ENCODE assay signal across 8 cellular contexts in genomic region chr1:2132222-2133038, GRCh38.
A peak's percentile ranks its signal among the peaks of the same experiment; 100 is the strongest.
DNase-seq lines count a peak whose midpoint lies in the region; FAIRE-seq and TF ChIP-seq lines count a peak whose summit lies in the region.

No MANE protein-coding gene starts in this region.

- no peaks in the 10 kb centered on the region for H3K36me3 ChIP-seq in neutrophil

- intact Hi-C loops in CD14-positive monocyte (cut with micrococcal nuclease) = loop anchor here (2.0 to 10.0 kb wide), 7 partner anchors 40 to 415 kb away; partner anchors contain the start of genes FAAP20 (in 2 of the 2), PEX10 (in 2 of the 2), TMEM52 (in 2 of the 2) and CALML6 (in 1 of the 2)

- H3K27me3 ChIP-seq in HL-60 (ENCODE audit: insufficient read depth, poor library complexity, severe bottlenecking) = no peaks in the 10 kb centered on the region
- peaks cover 7% of the 10 kb centered on the region for H3K27me3 ChIP-seq in neutrophil

- DNase-seq in CD14-positive monocyte (ENCODE audit: low spot score) = no peak
- peak in 1 of 2 experiments; percentile 53 for DNase-seq in HL-60 (ENCODE audit: low read depth in 1 of 2, low spot score in 1 of 2)
- no peak for DNase-seq in activated CD4-positive, alpha-beta memory T cell treated with anti-CD3 and anti-CD28 coated beads, Interleukin-2, amount 10 ng/mL, durations not matched to agents 7 days and 5 days
- peak; percentile 57 for DNase-seq in fibroblast of the aortic adventitia (ENCODE audit: low read depth)
- no peak for DNase-seq in RPMI8226
- DNase-seq in NOMO-1 (lab: John Stamatoyannopoulos, UW; ENCODE audit: unreplicated experiment in 2 of 2) = no peak
- no peak for DNase-seq in GM12892 (ENCODE audit: insufficient read length)

- peak; percentile 68 for TF ChIP-seq CTCF in CD14-positive monocyte (IDR thresholded peaks at IDR 0.05)
- no peak for TF ChIP-seq CTCF in HL-60 (IDR thresholded peaks at IDR 0.05; ENCODE audit: insufficient read depth, low read length)
- peak; percentile 61 for TF ChIP-seq CTCF in fibroblast of the aortic adventitia (IDR thresholded peaks at IDR 0.05; ENCODE audit: insufficient read depth, low read length)
- TF ChIP-seq CTCF in neutrophil (IDR thresholded peaks at IDR 0.05) = no peak

- H3K36me3 Mint-ChIP-seq in CD14-positive monocyte = no peaks in the 10 kb centered on the region
- no peaks in the 10 kb centered on the region for H3K36me3 Mint-ChIP-seq in activated CD4-positive, alpha-beta memory T cell treated with anti-CD3 and anti-CD28 coated beads, Interleukin-2, amount 10 ng/mL, durations not matched to agents 7 days and 5 days (ENCODE audit: low read depth)

- H3K9me3 Mint-ChIP-seq in CD14-positive monocyte = no peaks in the 10 kb centered on the region
- H3K9me3 Mint-ChIP-seq in activated CD4-positive, alpha-beta memory T cell treated with anti-CD3 and anti-CD28 coated beads, Interleukin-2, amount 10 ng/mL, durations not matched to agents 7 days and 5 days = no peaks in the 10 kb centered on the region

- H3K9me3 ChIP-seq in neutrophil = no peaks in the 10 kb centered on the region

- CTCF ChIA-PET in activated CD4-positive, alpha-beta memory T cell treated with anti-CD3 and anti-CD28 coated beads, Interleukin-2, amount 10 ng/mL, durations not matched to agents 7 days and 5 days (lab: Charles Lee) = interaction anchor here (0.8 to 2.0 kb wide), 7 partner anchors 16 to 98 kb away, joined by 4 to 20 read pairs (median 6); partner anchors contain the start of gene FAAP20

- peak overlapping the region; percentile 81 to 88 for H3K4me3 Mint-ChIP-seq in CD14-positive monocyte
- peak overlapping the region; percentile 72 for H3K4me3 Mint-ChIP-seq in activated CD4-positive, alpha-beta memory T cell treated with anti-CD3 and anti-CD28 coated beads, Interleukin-2, amount 10 ng/mL, durations not matched to agents 7 days and 5 days

- H3K4me3 ChIP-seq in HL-60 (replicated peaks; ENCODE audit: insufficient read depth, low read length) (peak overlapping the region; percentile 54), fibroblast of the aortic adventitia (ENCODE audit: low read depth, low read length) (peak overlapping the region; percentile 65), neutrophil (ENCODE audit: low read depth in 1 of 2, low read length in 1 of 2) (peak overlapping the region; percentile 75 to 78)

- TF ChIP-seq POLR2A in GM12892 (IDR thresholded peaks at IDR 0.05; ENCODE audit: low read depth, low read length) = no peak

- no peak for FAIRE-seq in GM12892 (lab: Jason Lieb, UNC)

- POLR2A ChIA-PET in activated CD4-positive, alpha-beta memory T cell treated with anti-CD3 and anti-CD28 coated beads, Interleukin-2, amount 10 ng/mL, durations not matched to agents 7 days and 5 days (lab: Charles Lee) = interaction anchor here (1.5 kb wide), 1 partner anchor 415 kb away, joined by 4 read pairs; no protein-coding TSS in a partner anchor

- H3K27ac Mint-ChIP-seq in CD14-positive monocyte = peak overlapping the region; percentile 93 to 97 (median 95)
- H3K27ac Mint-ChIP-seq in activated CD4-positive, alpha-beta memory T cell treated with anti-CD3 and anti-CD28 coated beads, Interleukin-2, amount 10 ng/mL, durations not matched to agents 7 days and 5 days = no peak overlapping the region

- peaks cover 15% of the 10 kb centered on the region for H3K4me1 Mint-ChIP-seq in CD14-positive monocyte
- peaks cover 8% of the 10 kb centered on the region for H3K4me1 Mint-ChIP-seq in activated CD4-positive, alpha-beta memory T cell treated with anti-CD3 and anti-CD28 coated beads, Interleukin-2, amount 10 ng/mL, durations not matched to agents 7 days and 5 days

- H3K27me3 Mint-ChIP-seq in CD14-positive monocyte (ENCODE audit: low read depth in 3 of 3) = peaks cover 12 to 16% (median 13%) of the 10 kb centered on the region in 3 donors
- no peaks in the 10 kb centered on the region for H3K27me3 Mint-ChIP-seq in activated CD4-positive, alpha-beta memory T cell treated with anti-CD3 and anti-CD28 coated beads, Interleukin-2, amount 10 ng/mL, durations not matched to agents 7 days and 5 days

- H3K27ac ChIP-seq in HL-60 (replicated peaks) (no peak overlapping the region), neutrophil (peak overlapping the region; percentile 94)

- H3K4me1 ChIP-seq in neutrophil (ENCODE audit: control insufficient read depth in 1 of 2, insufficient read depth in 1 of 2, low read depth in 1 of 2, low read length in 1 of 2) = peaks cover 14 to 20% of the 10 kb centered on the region in 2 experiments

Comparison
In these comparisons a context has a peak if more than half of its experiments do, and no peak if none do; other contexts are left out.
1. CTCF ChIP-seq: peak in CD14-positive monocyte (single experiment) and fibroblast of the aortic adventitia (single experiment); none in HL-60 (single experiment) and neutrophil (single experiment).
2. Peak in every context shown above with its lines, with median percentiles within 50 percentile points of each other: H3K4me3 ChIP-seq.